ENCODE assay signal across 24 cellular contexts in the genomic region with DNA sequence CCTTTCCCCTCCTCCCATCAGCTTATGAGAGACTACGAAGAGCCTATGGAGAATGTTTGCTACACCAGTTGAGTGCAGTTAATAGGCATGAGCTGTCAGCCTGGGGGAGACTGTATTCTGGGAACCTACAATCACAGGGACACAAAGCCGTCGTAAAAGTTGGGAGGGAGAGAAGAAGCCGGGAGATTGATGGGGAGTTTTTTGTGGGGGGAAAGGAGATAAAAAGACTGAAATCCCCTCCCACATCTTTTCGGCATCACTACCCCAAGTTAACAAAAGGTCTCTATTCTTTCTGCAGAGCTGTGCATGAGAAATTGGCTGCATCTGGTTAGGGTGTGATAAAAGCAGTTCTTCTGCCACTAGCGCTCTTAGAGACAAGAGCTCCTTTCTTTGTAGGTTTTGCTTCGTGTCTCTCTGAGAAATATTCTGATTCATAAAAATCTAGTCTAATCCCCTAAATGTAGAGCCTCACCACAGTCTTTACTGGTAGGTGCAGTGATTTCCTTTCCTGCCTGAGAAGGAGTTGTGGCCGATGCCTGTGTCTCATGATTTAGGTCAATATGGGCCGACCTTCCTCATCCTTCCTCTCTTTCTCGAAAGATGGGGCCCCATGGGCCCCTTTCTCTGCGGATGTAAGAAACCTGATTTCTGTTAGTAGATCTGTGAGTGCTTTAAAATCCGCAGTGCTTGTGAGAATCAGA.
DNase-seq lines count a peak whose midpoint lies in the region; ATAC-seq and TF ChIP-seq lines count a peak whose summit lies in the region.
"Had no signal": no experiment of that assay in that cellular context is flagged by ENCODE, and none has a peak within 500 bp of the region (broad histone marks: within the 10 kb centered on the region; RNA-seq: fewer than 3 reads in every experiment).

No MANE protein-coding gene starts in this region.

- H3K9me3 ChIP-seq in CD4-positive, CD25-positive, alpha-beta regulatory T cell (ENCODE audit: control insufficient read depth in 2 of 2, low read length in 2 of 2): no peaks in the 10 kb centered on the region
- H3K9me3 ChIP-seq: heart right ventricle, neutrophil, upper lobe of right lung had no signal

- no peaks in the 10 kb centered on the region for H3K9me3 Mint-ChIP-seq in CD4-positive, CD25-positive, alpha-beta regulatory T cell
- H3K9me3 Mint-ChIP-seq in activated B cell treated with CpG ODN at 0.5 μM for 24 hours: no peaks in the 10 kb centered on the region
- H3K9me3 Mint-ChIP-seq in osteocyte (ENCODE audit: unreplicated experiment): no peaks in the 10 kb centered on the region
- H3K9me3 Mint-ChIP-seq: activated T-helper 1 cell treated with anti-CD3 and anti-CD28 coated beads, Interleukin-12 subunit alpha, Interleukin-12 subunit beta, Interleukin-2, Interleukin-4 antibody, amounts not matched to agents 30 ng/mL and 10 ng/mL and 1 ng/mL, durations not matched to agents 14 hours and 24 hours and 36 hours; CD4-positive, alpha-beta T cell had no signal

- H3K4me3 Mint-ChIP-seq in CD4-positive, CD25-positive, alpha-beta regulatory T cell: no peak overlapping the region
- H3K4me3 Mint-ChIP-seq in activated B cell treated with CpG ODN at 0.5 μM for 24 hours (no peak overlapping the region), osteocyte (ENCODE audit: unreplicated experiment) (no peak overlapping the region)
- H3K4me3 Mint-ChIP-seq: activated T-helper 1 cell treated with anti-CD3 and anti-CD28 coated beads, Interleukin-12 subunit alpha, Interleukin-12 subunit beta, Interleukin-2, Interleukin-4 antibody, amounts not matched to agents 30 ng/mL and 10 ng/mL and 1 ng/mL, durations not matched to agents 14 hours and 24 hours and 36 hours; CD4-positive, alpha-beta T cell had no signal

- POLR2A ChIA-PET in activated B cell treated with CpG ODN at 0.5 μM for 24 hours (lab: Charles Lee): no interaction called here

- TF ChIP-seq CTCF in activated B cell treated with CpG ODN at 0.5 μM for 24 hours (IDR thresholded peaks at IDR 0.05) (no peak), osteocyte (IDR thresholded peaks at IDR 0.05) (no peak)

- ATAC-seq in CD4-positive, CD25-positive, alpha-beta regulatory T cell (ENCODE audit: low read depth in 2 of 2): no peak
- no peak for ATAC-seq in activated B cell treated with CpG ODN at 0.5 μM for 24 hours (ENCODE audit: low read depth)
- ATAC-seq: heart right ventricle, right cardiac atrium, upper lobe of right lung had no signal

- CTCF ChIA-PET in activated B cell treated with CpG ODN at 0.5 μM for 24 hours (lab: Charles Lee): interaction anchor here (1.3 kb wide), 1 partner anchor 102 kb away, joined by 3 read pairs; no protein-coding TSS in a partner anchor

- H3K27me3 Mint-ChIP-seq in CD4-positive, CD25-positive, alpha-beta regulatory T cell: no peaks in the 10 kb centered on the region
- H3K27me3 Mint-ChIP-seq in activated B cell treated with CpG ODN at 0.5 μM for 24 hours (no peaks in the 10 kb centered on the region), osteocyte (ENCODE audit: unreplicated experiment) (no peaks in the 10 kb centered on the region)
- H3K27me3 Mint-ChIP-seq: CD4-positive, alpha-beta T cell had no signal

- H3K36me3 ChIP-seq in CD4-positive, CD25-positive, alpha-beta regulatory T cell (ENCODE audit: control insufficient read depth, insufficient read depth, low read length): peaks cover 74% of the 10 kb centered on the region

- H3K36me3 Mint-ChIP-seq in CD4-positive, CD25-positive, alpha-beta regulatory T cell: peaks cover 30% of the 10 kb centered on the region
- peaks cover 75% of the 10 kb centered on the region for H3K36me3 Mint-ChIP-seq in activated B cell treated with CpG ODN at 0.5 μM for 24 hours (ENCODE audit: low read depth)
- peaks cover 31% of the 10 kb centered on the region for H3K36me3 Mint-ChIP-seq in osteocyte (ENCODE audit: unreplicated experiment)

- intact Hi-C loops in activated B cell treated with CpG ODN at 0.5 μM for 24 hours (cut with micrococcal nuclease): no loop called here

- no peak overlapping the region for H3K27ac ChIP-seq in CD4-positive, CD25-positive, alpha-beta regulatory T cell (ENCODE audit: insufficient read depth, low read length, poor library complexity, severe bottlenecking)
- H3K27ac ChIP-seq: heart right ventricle, neutrophil, upper lobe of right lung, WERI-Rb-1 had no signal

- no peak for DNase-seq in CD4-positive, CD25-positive, alpha-beta regulatory T cell
- DNase-seq in activated B cell treated with CpG ODN at 0.5 μM for 24 hours (no peak), globus pallidus (ENCODE audit: low spot score) (peak; percentile 61), osteocyte (ENCODE audit: extremely low spot score, unreplicated experiment) (no peak), NCI-H2196 (lab: John Stamatoyannopoulos, UW; ENCODE audit: unreplicated experiment) (no peak), NCI-H2107 treated with DMSO at 0.1 percent for 48 hours (lab: John Stamatoyannopoulos, UW; ENCODE audit: unreplicated experiment) (no peak), NCI-H446 (lab: John Stamatoyannopoulos, UW) (no peak)
- DNase-seq in activated CD4-positive, alpha-beta T cell treated with anti-CD3 and anti-CD28 coated beads, Interleukin-2, amount 50 U/mL, for 1 hour: no peak
- DNase-seq: ACHN; activated CD8-positive, alpha-beta memory T cell treated with anti-CD3 and anti-CD28 coated beads for 24 hours; CD4-positive, alpha-beta T cell; DND-41; heart right ventricle; mesenchymal stem cell; NCI-H1092; NCI-H2081 treated with DMSO at 0.1 percent for 48 hours; NCI-H69; right cardiac atrium; SHP77 treated with DMSO at 0.1 percent for 48 hours; stimulated activated naive CD4-positive, alpha-beta T cell treated with Interleukin-2 at 50 U/mL for 16 hours; upper lobe of right lung; WERI-Rb-1 had no signal

- peak overlapping the region in 2 of 3 donors; percentile 39 to 48 for H3K27ac Mint-ChIP-seq in CD4-positive, CD25-positive, alpha-beta regulatory T cell
- peak overlapping the region; percentile 6 for H3K27ac Mint-ChIP-seq in activated B cell treated with CpG ODN at 0.5 μM for 24 hours
- H3K27ac Mint-ChIP-seq in osteocyte (ENCODE audit: unreplicated experiment): peak overlapping the region; percentile 8
- H3K27ac Mint-ChIP-seq: activated T-helper 1 cell treated with anti-CD3 and anti-CD28 coated beads, Interleukin-12 subunit alpha, Interleukin-12 subunit beta, Interleukin-2, Interleukin-4 antibody, amounts not matched to agents 30 ng/mL and 10 ng/mL and 1 ng/mL, durations not matched to agents 14 hours and 24 hours and 36 hours; CD4-positive, alpha-beta T cell had no signal

- no peaks in the 10 kb centered on the region for H3K27me3 ChIP-seq in CD4-positive, CD25-positive, alpha-beta regulatory T cell (ENCODE audit: control insufficient read depth, insufficient read depth, low read length)
- H3K27me3 ChIP-seq: heart right ventricle, neutrophil, upper lobe of right lung had no signal

- H3K4me1 ChIP-seq in CD4-positive, CD25-positive, alpha-beta regulatory T cell (ENCODE audit: control insufficient read depth, insufficient read depth, low read length, poor library complexity, severe bottlenecking): no peaks in the 10 kb centered on the region
- H3K4me1 ChIP-seq: upper lobe of right lung had no signal

- H3K4me3 ChIP-seq in CD4-positive, CD25-positive, alpha-beta regulatory T cell (ENCODE audit: low read depth, low read length): no peak overlapping the region
- H3K4me3 ChIP-seq: heart right ventricle, upper lobe of right lung had no signal

- no peaks in the 10 kb centered on the region for H3K4me1 Mint-ChIP-seq in CD4-positive, CD25-positive, alpha-beta regulatory T cell
- no peaks in the 10 kb centered on the region for H3K4me1 Mint-ChIP-seq in activated B cell treated with CpG ODN at 0.5 μM for 24 hours
- no peaks in the 10 kb centered on the region for H3K4me1 Mint-ChIP-seq in osteocyte (ENCODE audit: unreplicated experiment)
